19 cellular contexts compared by ENCODE assay signal in genomic region chr13:51260154-51260553, GRCh38. TPM values are rescaled to one million over a fixed set of nuclear protein-coding genes. Genes with fewer than 3 reads are reported as not detected.
DNase-seq lines count a peak whose midpoint lies in the region; ATAC-seq, FAIRE-seq and TF ChIP-seq lines count a peak whose summit lies in the region.
"Had no signal": no experiment of that assay in that cellular context is flagged by ENCODE, and none has a peak within 500 bp of the region (broad histone marks: within the 10 kb centered on the region; RNA-seq: fewer than 3 reads in every experiment).

No MANE protein-coding gene starts in this region.

- H3K4me1 ChIP-seq in HepG2 (ENCODE audit: insufficient read depth, low read length) (no peaks in the 10 kb centered on the region), right lobe of liver (no peaks in the 10 kb centered on the region), neural progenitor cell (peaks cover 37% of the 10 kb centered on the region)
- H3K4me1 ChIP-seq: A549 had no signal

- H3K4me3 ChIP-seq in HepG2 (replicated peaks in 1 of 3; ENCODE audit: insufficient read depth in 1 of 3, low read depth in 2 of 3, low read length in 3 of 3) (no peak overlapping the region), right lobe of liver (no peak overlapping the region), neural progenitor cell (no peak overlapping the region), foreskin fibroblast (ENCODE audit: low read depth in 1 of 2, low read length in 2 of 2) (no peak overlapping the region)
- H3K4me3 ChIP-seq: A549, GM12878 had no signal

- H3K9ac ChIP-seq in HepG2 (ENCODE audit: insufficient read depth, low read depth, low read length) (no peak overlapping the region), neural progenitor cell (no peak overlapping the region)

- H3K27ac ChIP-seq in HepG2 (ENCODE audit: extremely low read length, insufficient read depth, low read length) (no peak overlapping the region), right lobe of liver (no peak overlapping the region), neural progenitor cell (peak overlapping the region; percentile 9)
- H3K27ac ChIP-seq: A549 had no signal

- H3K9me3 Mint-ChIP-seq in neural progenitor cell, result no peaks in the 10 kb centered on the region
- H3K9me3 Mint-ChIP-seq in activated CD4-positive, alpha-beta T cell treated with anti-CD3 and anti-CD28 coated beads, Interleukin-2, amount 10 ng/mL, durations not matched to agents 24 days and 14 days, result no peaks in the 10 kb centered on the region

- H3F3A ChIP-seq in neural progenitor cell (ENCODE audit: low read depth), result peaks cover 22% of the 10 kb centered on the region

- ATAC-seq in HepG2 (peak; percentile 25; the same call in 1 of the 3 replicates), right lobe of liver (no peak), left cardiac atrium (peak; percentile 67 to 75)
- ATAC-seq: A549, GM12878 had no signal

- no peak for DNase-seq in HepG2 (ENCODE audit: low spot score)
- no peak for DNase-seq in right lobe of liver
- no peak for DNase-seq in left cardiac atrium
- no peak for DNase-seq in neural progenitor cell (ENCODE audit: low spot score)
- DNase-seq in AG08395 (ENCODE audit: low spot score), result no peak
- DNase-seq in foreskin fibroblast, result no peak
- DNase-seq in activated CD4-positive, alpha-beta T cell treated with anti-CD3 and anti-CD28 coated beads, Interleukin-2, amount 10 ng/mL, durations not matched to agents 24 days and 14 days, result no peak
- DNase-seq: BE2C; CD4-positive, CD25-positive, alpha-beta regulatory T cell; DMS79; H7; Kasumi-1; NCI-H1417; NCI-H187; NCI-H446 treated with DMSO at 0.1 percent for 48 hours; NCI-H526 treated with DMSO at 0.1 percent for 48 hours; SHP77 had no signal

- CTCF ChIA-PET in HepG2 (lab: Yijun Ruan, JAX; ENCODE audit: low intra/inter-chr PET ratio, low total read pairs), result no interaction called here

- in situ Hi-C loops in HepG2 (cut with HindIII; ENCODE audit: extremely low pct_ligation_motif_present, low pct_unique_long_range_greater_than_20kb), result no loop called here

- no peaks in the 10 kb centered on the region for H3K79me2 ChIP-seq in HepG2 (ENCODE audit: insufficient read depth, low read length)
- peaks cover 60% of the 10 kb centered on the region for H3K79me2 ChIP-seq in neural progenitor cell (ENCODE audit: low read depth)

- TF ChIP-seq CTCF in HepG2 (CRISPR knock-in tag; IDR thresholded peaks at IDR 0.05) (no peak), right lobe of liver (IDR thresholded peaks at IDR 0.05) (no peak), neural progenitor cell (IDR thresholded peaks at IDR 0.05) (no peak), foreskin fibroblast (IDR thresholded peaks at IDR 0.05; ENCODE audit: low read depth, low read length) (no peak)

- no peak for TF ChIP-seq RAD21 in HepG2 (CRISPR knock-in tag; IDR thresholded peaks at IDR 0.05)

- H3K36me3 Mint-ChIP-seq in neural progenitor cell, result peaks cover 19% of the 10 kb centered on the region
- H3K36me3 Mint-ChIP-seq in activated CD4-positive, alpha-beta T cell treated with anti-CD3 and anti-CD28 coated beads, Interleukin-2, amount 10 ng/mL, durations not matched to agents 24 days and 14 days (ENCODE audit: low read depth), result no peaks in the 10 kb centered on the region
- H3K36me3 Mint-ChIP-seq: CD4-positive, CD25-positive, alpha-beta regulatory T cell had no signal

- H3K27me3 ChIP-seq in HepG2 (ENCODE audit: control insufficient read depth in 1 of 2, insufficient read depth in 2 of 2, low read length in 2 of 2) (peaks cover 1 to 27% of the 10 kb centered on the region in 2 experiments; a peak in 2 of 5 replicates), right lobe of liver (no peaks in the 10 kb centered on the region), neural progenitor cell (no peaks in the 10 kb centered on the region)
- H3K27me3 ChIP-seq: BE2C had no signal

- H4K20me1 ChIP-seq in HepG2 (ENCODE audit: insufficient read depth, low read length) (no peaks in the 10 kb centered on the region), neural progenitor cell (ENCODE audit: low read depth) (peaks cover 35% of the 10 kb centered on the region)

- no TSS peak for BruUV-seq in HepG2 (replicated peaks; lab: Mats Ljungman, UMichigan)

- intact Hi-C loops in HepG2 (cut with micrococcal nuclease; ENCODE audit: unreplicated experiment) (no loop called here), right lobe of liver (cut with DNase I) (no loop called here), left cardiac atrium (cut with DNase I) (no loop called here)
- intact Hi-C loops in activated CD4-positive, alpha-beta T cell treated with anti-CD3 and anti-CD28 coated beads, Interleukin-2, amount 10 ng/mL, durations not matched to agents 24 days and 14 days (cut with micrococcal nuclease), result no loop called here

- POLR2A ChIA-PET in HepG2 (lab: Yijun Ruan, JAX), result no interaction called here

- no peak for TF ChIP-seq EP300 in HepG2 (IDR thresholded peaks at IDR 0.05; ENCODE audit: low read depth in 2 of 2, low read length in 2 of 2)
- no peak for TF ChIP-seq EP300 in HepG2 (CRISPR knock-in tag; IDR thresholded peaks at IDR 0.05; ENCODE audit: borderline replicate concordance)

- WGBS in HepG2 (ENCODE audit: low lambda C conversion rate), result 63% methylated on average over 3 of the region's 4 CpGs
- 85% methylated on average over 3 of the region's 4 CpGs for WGBS in right lobe of liver (ENCODE audit: insufficient coverage, low coverage, low lambda C conversion rate, missing lambda C conversion rate)

- H3K27ac Mint-ChIP-seq in neural progenitor cell, result no peak overlapping the region
- H3K27ac Mint-ChIP-seq in activated CD4-positive, alpha-beta T cell treated with anti-CD3 and anti-CD28 coated beads, Interleukin-2, amount 10 ng/mL, durations not matched to agents 24 days and 14 days, result no peak overlapping the region
- H3K27ac Mint-ChIP-seq: CD4-positive, CD25-positive, alpha-beta regulatory T cell had no signal

- H2AFZ ChIP-seq in HepG2 (ENCODE audit: low read length) (no peak overlapping the region), neural progenitor cell (replicated peaks) (no peak overlapping the region)

- no peak for FAIRE-seq in HepG2 (lab: Jason Lieb, UNC)
- FAIRE-seq: A549, GM12878 had no signal

- H3K27me3 Mint-ChIP-seq in neural progenitor cell (ENCODE audit: insufficient read depth, low read depth), result no peaks in the 10 kb centered on the region
- H3K27me3 Mint-ChIP-seq in activated CD4-positive, alpha-beta T cell treated with anti-CD3 and anti-CD28 coated beads, Interleukin-2, amount 10 ng/mL, durations not matched to agents 24 days and 14 days, result no peaks in the 10 kb centered on the region
- H3K27me3 Mint-ChIP-seq: CD4-positive, CD25-positive, alpha-beta regulatory T cell had no signal

- no peak overlapping the region for H3K4me2 ChIP-seq in HepG2 (ENCODE audit: low read depth, low read length)
- no peak overlapping the region for H3K4me2 ChIP-seq in neural progenitor cell
- H3K4me2 ChIP-seq: A549 had no signal

- no peak overlapping the region for H3K4me3 Mint-ChIP-seq in neural progenitor cell
- H3K4me3 Mint-ChIP-seq in activated CD4-positive, alpha-beta T cell treated with anti-CD3 and anti-CD28 coated beads, Interleukin-2, amount 10 ng/mL, durations not matched to agents 24 days and 14 days, result no peak overlapping the region
- H3K4me3 Mint-ChIP-seq: CD4-positive, CD25-positive, alpha-beta regulatory T cell had no signal

- peaks cover 30% of the 10 kb centered on the region for H3K4me1 Mint-ChIP-seq in neural progenitor cell
- no peaks in the 10 kb centered on the region for H3K4me1 Mint-ChIP-seq in activated CD4-positive, alpha-beta T cell treated with anti-CD3 and anti-CD28 coated beads, Interleukin-2, amount 10 ng/mL, durations not matched to agents 24 days and 14 days
- H3K4me1 Mint-ChIP-seq: CD4-positive, CD25-positive, alpha-beta regulatory T cell had no signal

- H3K36me3 ChIP-seq in HepG2 (replicated peaks in 1 of 2; ENCODE audit: control insufficient read depth in 1 of 2, insufficient read depth in 2 of 2, low read length in 2 of 2), result no peaks in the 10 kb centered on the region
- H3K36me3 ChIP-seq in right lobe of liver, result no peaks in the 10 kb centered on the region
- H3K36me3 ChIP-seq in neural progenitor cell, result peaks cover 7% of the 10 kb centered on the region
- H3K36me3 ChIP-seq: BE2C had no signal

- TF ChIP-seq POLR2A in HepG2 (IDR thresholded peaks at IDR 0.05; ENCODE audit: insufficient read depth in 1 of 2, low read depth in 2 of 2, low read length in 2 of 2), result no peak
- no peak for TF ChIP-seq POLR2A in right lobe of liver (IDR thresholded peaks at IDR 0.05)

- H3K9me3 ChIP-seq in HepG2 (ENCODE audit: low read length) (no peaks in the 10 kb centered on the region), right lobe of liver (no peaks in the 10 kb centered on the region), neural progenitor cell (ENCODE audit: low read depth) (no peaks in the 10 kb centered on the region)
- H3K9me3 ChIP-seq: A549, BE2C had no signal

RNA-seq across cellular contexts. Expression of gene FAM124A, which starts 38.0 kb away (rescaled TPM):
- total RNA-seq in HepG2 (2016; rRNA removed; fragmentation: Illumina TruSeq; extraction: Trizol) (not detected in 2 replicates), right lobe of liver (1 to 10 TPM in 1 of 6 experiments, under 1 TPM in 5; 0.22 to 1.0 (median 0.51) TPM), left cardiac atrium (1 to 10 TPM; 5.9 to 10.0 TPM), neural progenitor cell (ENCODE audit: low replicate concordance) (22.6 and 41.1 TPM in 2 replicates)
- total RNA-seq in HepG2 (2016; cell fraction: cytosol; rRNA removed; fragmentation: Illumina TruSeq; extraction: Trizol; ENCODE audit: low read depth), result not detected in 2 replicates
- total RNA-seq in HepG2 (2016; cell fraction: insoluble cytoplasmic fraction; rRNA removed; fragmentation: Illumina TruSeq; extraction: Trizol), result not detected in 2 replicates
- total RNA-seq in HepG2 (2016; cell fraction: membrane; rRNA removed; fragmentation: Illumina TruSeq; extraction: Trizol), result not detected in 2 replicates
- total RNA-seq in HepG2 (2016; cell fraction: nucleus; rRNA removed; fragmentation: Illumina TruSeq; extraction: Trizol), result not detected in 2 replicates
- not detected in 2 replicates for polyA plus RNA-seq in HepG2 (2011; rRNA removed)
- polyA plus RNA-seq in HepG2 (2011; cell fraction: cytosol; rRNA removed), result not detected in 2 replicates
- not detected in 2 replicates for polyA plus RNA-seq in HepG2 (2011; cell fraction: nucleus; rRNA removed)
- polyA plus RNA-seq in HepG2 (2012), result not detected in 2 replicates
- not detected in 2 replicates for polyA plus RNA-seq in HepG2 (2016; cell fraction: cytosol; fragmentation: Illumina TruSeq; extraction: Trizol; ENCODE audit: low read depth)
- not detected in 2 replicates for polyA plus RNA-seq in HepG2 (2016; cell fraction: insoluble cytoplasmic fraction; fragmentation: Illumina TruSeq; extraction: Trizol; ENCODE audit: low read depth)
- 0.15 TPM in 1 of 2 replicates, not detected in the other for polyA plus RNA-seq in HepG2 (2016; cell fraction: membrane; fragmentation: Illumina TruSeq; extraction: Trizol; ENCODE audit: low read depth)
- polyA plus RNA-seq in HepG2 (2016; cell fraction: nucleus; fragmentation: Illumina TruSeq; extraction: Trizol; ENCODE audit: insufficient read depth, low read depth), result not detected in 2 replicates
- polyA minus RNA-seq in HepG2 (2011; rRNA and poly(A)+ RNA removed; ENCODE audit: low replicate concordance), result 0.05 TPM in 1 of 2 replicates, not detected in the other
- not detected in 2 replicates for polyA minus RNA-seq in HepG2 (2011; cell fraction: cytosol; rRNA and poly(A)+ RNA removed)
- polyA minus RNA-seq in HepG2 (2011; cell fraction: nucleus; rRNA and poly(A)+ RNA removed), result not detected in 2 replicates
- total RNA-seq in activated CD4-positive, alpha-beta T cell treated with anti-CD3 and anti-CD28 coated beads, Interleukin-2, amount 10 ng/mL, durations not matched to agents 24 days and 14 days, result 0.82 and 1.1 TPM in 2 replicates
- total RNA-seq: CD4-positive, CD25-positive, alpha-beta regulatory T cell; GM12878 had no signal
- polyA plus RNA-seq: CD4-positive, CD25-positive, alpha-beta regulatory T cell; GM12878 had no signal

Comparison
In these comparisons a context has a peak if more than half of its experiments do, and no peak if none do; other contexts are left out.
1. ATAC-seq: peak in HepG2 (single experiment) and left cardiac atrium (2 of 2); none in right lobe of liver (0 of 4).